ENCODE assay signal across 23 cellular contexts in the genomic region with DNA sequence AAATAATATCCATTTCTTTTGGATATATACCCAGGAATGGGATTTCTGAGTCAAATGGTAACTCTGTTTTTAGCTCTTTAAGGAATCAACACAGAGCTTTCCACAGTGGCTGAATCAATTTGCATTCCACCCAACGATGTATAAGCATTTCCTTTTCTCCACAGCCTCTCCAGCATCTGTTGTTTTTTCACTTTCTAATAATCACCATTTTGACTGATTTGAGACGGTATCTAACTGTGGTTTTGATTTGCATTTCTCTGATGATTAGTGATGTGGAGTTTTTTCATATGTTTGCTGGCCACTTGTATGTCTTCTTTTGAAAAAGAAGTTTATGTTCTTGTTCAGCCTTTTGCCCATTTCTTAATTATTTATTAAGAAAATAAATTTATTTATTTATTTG.
DNase-seq lines count a peak whose midpoint lies in the region; ATAC-seq and TF ChIP-seq lines count a peak whose summit lies in the region.
"Had no signal": no experiment of that assay in that cellular context is flagged by ENCODE, and none has a peak within 500 bp of the region (broad histone marks: within the 10 kb centered on the region; RNA-seq: fewer than 3 reads in every experiment).

No MANE protein-coding gene starts in this region.

- peak; percentile 14 for DNase-seq in GM12865 (ENCODE audit: low read depth)
- no peak for DNase-seq in GM19240 (ENCODE audit: insufficient read length, low spot score)
- DNase-seq in Right ventricle myocardium inferior (ENCODE audit: missing footprints): no peak
- no peak for DNase-seq in activated CD4-positive, alpha-beta T cell treated with anti-CD3 and anti-CD28 coated beads for 36 hours
- DNase-seq: CD4-positive, alpha-beta memory T cell; DND-41; GM23248; H9; HFFc6; KBM-7; MM.1S; NCI-H1048; NCI-H1436; NCI-H187 treated with DMSO at 0.1 percent for 48 hours; NCI-H510A treated with DMSO at 0.1 percent for 48 hours; NCI-H748 treated with DMSO at 0.1 percent for 48 hours; SJCRH30; T-helper 1 cell had no signal

- no peak for TF ChIP-seq CTCF in GM12865 (IDR thresholded peaks at IDR 0.05; ENCODE audit: insufficient read depth, low read depth, low read length, missing control alignments)

- H3K27ac Mint-ChIP-seq in activated CD4-positive, alpha-beta T cell treated with anti-CD3 and anti-CD28 coated beads for 36 hours: no peak overlapping the region
- H3K27ac Mint-ChIP-seq: CD4-positive, alpha-beta memory T cell; H9; HFFc6 had no signal

- CTCF ChIA-PET in activated CD4-positive, alpha-beta T cell treated with anti-CD3 and anti-CD28 coated beads for 36 hours (lab: Charles Lee): no interaction called here

- no peak overlapping the region for H3K4me3 Mint-ChIP-seq in activated CD4-positive, alpha-beta T cell treated with anti-CD3 and anti-CD28 coated beads for 36 hours
- H3K4me3 Mint-ChIP-seq: CD4-positive, alpha-beta memory T cell; H9; HFFc6 had no signal

- H3K9me3 Mint-ChIP-seq in activated CD4-positive, alpha-beta T cell treated with anti-CD3 and anti-CD28 coated beads for 36 hours (ENCODE audit: low read depth): peaks cover 7% of the 10 kb centered on the region
- H3K9me3 Mint-ChIP-seq: H9 had no signal

- no peak overlapping the region for H3K4me3 ChIP-seq in GM12865 (ENCODE audit: low read depth, low read length)
- H3K4me3 ChIP-seq: BLaER1 treated with 17β-estradiol and CSF1 and Interleukin-3, amounts not matched to agents 10 nM and 100 nM; GM23248; SJCRH30 had no signal

- no peaks in the 10 kb centered on the region for H3K36me3 Mint-ChIP-seq in activated CD4-positive, alpha-beta T cell treated with anti-CD3 and anti-CD28 coated beads for 36 hours (ENCODE audit: low read depth)
- H3K36me3 Mint-ChIP-seq: CD4-positive, alpha-beta memory T cell had no signal

- intact Hi-C loops in Right ventricle myocardium inferior (cut with DNase I): no loop called here
- intact Hi-C loops in activated CD4-positive, alpha-beta T cell treated with anti-CD3 and anti-CD28 coated beads for 36 hours (cut with DNase I, micrococcal nuclease): no loop called here

- POLR2A ChIA-PET in activated CD4-positive, alpha-beta T cell treated with anti-CD3 and anti-CD28 coated beads for 36 hours (lab: Charles Lee): no interaction called here

- ATAC-seq in GM18909 (IDR thresholded peaks at IDR 0.05; ENCODE audit: poor library complexity, unreplicated experiment) (peak; percentile 54), GM21529 (IDR thresholded peaks at IDR 0.05; ENCODE audit: unreplicated experiment) (peak; percentile 49), HG02973 (IDR thresholded peaks at IDR 0.05; ENCODE audit: unreplicated experiment) (peak; percentile 53), Right ventricle myocardium inferior (no peak), GM19463 (IDR thresholded peaks at IDR 0.05; ENCODE audit: unreplicated experiment) (no peak)
- ATAC-seq in activated CD4-positive, alpha-beta T cell treated with anti-CD3 and anti-CD28 coated beads for 36 hours: no peak

- H3K27me3 Mint-ChIP-seq in activated CD4-positive, alpha-beta T cell treated with anti-CD3 and anti-CD28 coated beads for 36 hours: no peaks in the 10 kb centered on the region

- H3K4me1 Mint-ChIP-seq in activated CD4-positive, alpha-beta T cell treated with anti-CD3 and anti-CD28 coated beads for 36 hours: no peaks in the 10 kb centered on the region
- H3K4me1 Mint-ChIP-seq: CD4-positive, alpha-beta memory T cell; H9 had no signal

Comparison
In these comparisons a context has a peak if more than half of its experiments do, and no peak if none do; other contexts are left out.
1. ATAC-seq: peak in GM18909 (single experiment), GM21529 (single experiment) and HG02973 (single experiment); none in Right ventricle myocardium inferior (single experiment), activated CD4-positive, alpha-beta T cell treated with anti-CD3 and anti-CD28 coated beads for 36 hours (single experiment) and GM19463 (single experiment).